1 cellular context compared by ENCODE assay signal in the genomic region with DNA sequence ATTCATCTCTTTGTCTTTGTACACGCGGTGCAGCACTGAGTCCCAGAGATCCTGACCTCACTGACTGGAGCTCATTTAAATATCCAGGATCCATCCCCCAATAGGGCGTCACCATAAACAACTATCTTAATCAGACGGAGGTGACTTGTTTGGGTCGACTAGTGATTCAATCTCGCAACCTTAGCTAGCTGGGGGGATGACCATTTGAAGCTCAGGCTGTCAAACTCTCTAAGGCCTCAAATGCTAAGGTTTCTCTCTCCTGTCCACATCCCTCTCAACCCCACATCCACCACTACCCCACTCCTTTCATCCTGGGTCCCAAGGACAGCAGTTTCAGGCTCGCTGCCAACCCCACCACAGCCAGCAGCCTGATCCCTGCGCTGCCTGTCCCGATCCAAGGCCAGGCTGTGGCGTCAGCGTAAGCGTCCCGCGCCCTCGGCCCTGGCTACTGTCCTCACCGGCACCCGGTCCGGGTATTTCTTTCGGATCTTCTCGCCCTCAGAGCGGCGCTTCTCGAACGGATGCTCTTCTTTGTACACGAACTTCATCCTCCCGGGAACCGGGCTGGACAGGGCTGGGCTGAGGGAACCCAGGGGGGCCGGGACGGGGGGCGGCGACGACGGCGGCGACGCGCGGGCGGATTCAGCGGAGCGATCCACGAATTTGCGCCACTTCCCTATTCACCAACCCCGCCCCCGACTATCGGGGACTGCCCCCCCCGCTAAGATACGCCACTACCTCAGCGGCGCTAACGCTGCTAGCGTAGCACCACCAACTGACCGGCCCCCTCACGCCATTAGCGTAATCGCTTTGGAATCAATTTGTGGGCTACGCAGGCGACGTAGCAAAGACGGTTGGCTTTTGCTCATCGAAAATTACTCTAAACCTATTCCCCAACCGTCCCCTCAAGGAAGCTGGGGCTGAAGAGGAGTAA.
TF ChIP-seq lines count a peak whose summit lies in the region.

A gene (minus strand): TSS at position 667 of the 934 bp plus-strand sequence. CDS start 119 bp downstream, at position 548.

TF ChIP-seq in K562, 482 proteins besides CTCF, POLR2A, EP300 and RAD21 (continued from another document and continues in another):
- TF ChIP-seq, protein P1, sequence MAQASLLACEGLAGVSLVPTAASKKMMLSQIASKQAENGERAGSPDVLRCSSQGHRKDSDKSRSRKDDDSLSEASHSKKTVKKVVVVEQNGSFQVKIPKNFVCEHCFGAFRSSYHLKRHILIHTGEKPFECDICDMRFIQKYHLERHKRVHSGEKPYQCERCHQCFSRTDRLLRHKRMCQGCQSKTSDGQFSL (CRISPR knock-in tag; IDR thresholded peaks at IDR 0.05): peak; percentile 84
- TF ChIP-seq, protein P1 (tag; IDR thresholded peaks at IDR 0.05): peak in 1 of 2 experiments; percentile 96; a peak in 2 of 4 replicates
- TF ChIP-seq, protein P2, sequence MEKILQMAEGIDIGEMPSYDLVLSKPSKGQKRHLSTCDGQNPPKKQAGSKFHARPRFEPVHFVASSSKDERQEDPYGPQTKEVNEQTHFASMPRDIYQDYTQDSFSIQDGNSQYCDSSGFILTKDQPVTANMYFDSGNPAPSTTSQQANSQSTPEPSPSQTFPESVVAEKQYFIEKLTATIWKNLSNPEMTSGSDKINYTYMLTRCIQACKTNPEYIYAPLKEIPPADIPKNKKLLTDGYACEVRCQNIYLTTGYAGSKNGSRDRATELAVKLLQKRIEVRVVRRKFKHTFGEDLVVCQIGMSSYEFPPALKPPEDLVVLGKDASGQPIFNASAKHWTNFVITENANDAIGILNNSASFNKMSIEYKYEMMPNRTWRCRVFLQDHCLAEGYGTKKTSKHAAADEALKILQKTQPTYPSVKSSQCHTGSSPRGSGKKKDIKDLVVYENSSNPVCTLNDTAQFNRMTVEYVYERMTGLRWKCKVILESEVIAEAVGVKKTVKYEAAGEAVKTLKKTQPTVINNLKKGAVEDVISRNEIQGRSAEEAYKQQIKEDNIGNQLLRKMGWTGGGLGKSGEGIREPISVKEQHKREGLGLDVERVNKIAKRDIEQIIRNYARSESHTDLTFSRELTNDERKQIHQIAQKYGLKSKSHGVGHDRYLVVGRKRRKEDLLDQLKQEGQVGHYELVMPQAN (IDR thresholded peaks at IDR 0.05; ENCODE audit: borderline replicate concordance): peak; percentile 66
- TF ChIP-seq CHD2 (IDR thresholded peaks at IDR 0.05; ENCODE audit: low read depth, low read length): peak; percentile 16; the same call in 1 of the 2 replicates
- no peak for TF ChIP-seq HDAC2 (IDR thresholded peaks at IDR 0.05)
- TF ChIP-seq, protein P3, sequence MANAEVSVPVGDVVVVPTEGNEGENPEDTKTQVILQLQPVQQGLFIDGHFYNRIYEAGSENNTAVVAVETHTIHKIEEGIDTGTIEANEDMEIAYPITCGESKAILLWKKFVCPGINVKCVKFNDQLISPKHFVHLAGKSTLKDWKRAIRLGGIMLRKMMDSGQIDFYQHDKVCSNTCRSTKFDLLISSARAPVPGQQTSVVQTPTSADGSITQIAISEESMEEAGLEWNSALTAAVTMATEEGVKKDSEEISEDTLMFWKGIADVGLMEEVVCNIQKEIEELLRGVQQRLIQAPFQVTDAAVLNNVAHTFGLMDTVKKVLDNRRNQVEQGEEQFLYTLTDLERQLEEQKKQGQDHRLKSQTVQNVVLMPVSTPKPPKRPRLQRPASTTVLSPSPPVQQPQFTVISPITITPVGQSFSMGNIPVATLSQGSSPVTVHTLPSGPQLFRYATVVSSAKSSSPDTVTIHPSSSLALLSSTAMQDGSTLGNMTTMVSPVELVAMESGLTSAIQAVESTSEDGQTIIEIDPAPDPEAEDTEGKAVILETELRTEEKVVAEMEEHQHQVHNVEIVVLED (CRISPR knock-in tag; IDR thresholded peaks at IDR 0.05): peak; percentile 42; the same call in 1 of the 2 replicates
- TF ChIP-seq ZKSCAN1 (IDR thresholded peaks at IDR 0.05; ENCODE audit: low read depth, low read length): no peak
- no peak for TF ChIP-seq WHSC1 (IDR thresholded peaks at IDR 0.05; ENCODE audit: low read length)
- peak; percentile 42; the same call in 1 of the 2 replicates for TF ChIP-seq ZBED1 (IDR thresholded peaks at IDR 0.05)
- TF ChIP-seq ATF7 (IDR thresholded peaks at IDR 0.05): peak; percentile 35; the same call in 1 of the 2 replicates
- no peak for TF ChIP-seq RBM34 (IDR thresholded peaks at IDR 0.05; ENCODE audit: borderline replicate concordance, insufficient read depth, low read length)
- peak; percentile 35 to 59; a peak in 3 of 4 replicates for TF ChIP-seq MAZ (CRISPR knock-in tag; conservative IDR thresholded peaks at IDR 0.05 in 1 of 2, IDR thresholded peaks at IDR 0.05 in 1 of 2)
- TF ChIP-seq SMAD1 (IDR thresholded peaks at IDR 0.05; ENCODE audit: low read depth, low read length, partially characterized antibody): no peak
- TF ChIP-seq HNRNPL (IDR thresholded peaks at IDR 0.05; ENCODE audit: low read depth, low read length): peak; percentile 80; the same call in 1 of the 2 replicates
- TF ChIP-seq, protein P4, sequence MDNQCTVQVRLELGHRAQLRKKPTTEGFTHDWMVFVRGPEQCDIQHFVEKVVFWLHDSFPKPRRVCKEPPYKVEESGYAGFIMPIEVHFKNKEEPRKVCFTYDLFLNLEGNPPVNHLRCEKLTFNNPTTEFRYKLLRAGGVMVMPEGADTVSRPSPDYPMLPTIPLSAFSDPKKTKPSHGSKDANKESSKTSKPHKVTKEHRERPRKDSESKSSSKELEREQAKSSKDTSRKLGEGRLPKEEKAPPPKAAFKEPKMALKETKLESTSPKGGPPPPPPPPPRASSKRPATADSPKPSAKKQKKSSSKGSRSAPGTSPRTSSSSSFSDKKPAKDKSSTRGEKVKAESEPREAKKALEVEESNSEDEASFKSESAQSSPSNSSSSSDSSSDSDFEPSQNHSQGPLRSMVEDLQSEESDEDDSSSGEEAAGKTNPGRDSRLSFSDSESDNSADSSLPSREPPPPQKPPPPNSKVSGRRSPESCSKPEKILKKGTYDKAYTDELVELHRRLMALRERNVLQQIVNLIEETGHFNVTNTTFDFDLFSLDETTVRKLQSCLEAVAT (IDR thresholded peaks at IDR 0.05): peak; percentile 59 to 66; a peak in 3 of 4 replicates
- peak; percentile 83 for TF ChIP-seq EGR1 (conservative IDR thresholded peaks at IDR 0.05)
- TF ChIP-seq ZNF561 (CRISPR knock-in tag; conservative IDR thresholded peaks at IDR 0.05): no peak
- no peak for TF ChIP-seq NFATC3 (IDR thresholded peaks at IDR 0.05)
- peak; percentile 45 for TF ChIP-seq TAF1 (IDR thresholded peaks at IDR 0.05; ENCODE audit: control insufficient read depth, extremely low read depth, insufficient read depth, low read length, severe bottlenecking)
- TF ChIP-seq TBL1XR1 (IDR thresholded peaks at IDR 0.05; ENCODE audit: low read length in 2 of 2): 0 out of 4 replicates have a peak, but pooled peaks of 1 of the 2 experiments have one; percentile 31
- no peak for TF ChIP-seq SETDB1 (IDR thresholded peaks at IDR 0.05; ENCODE audit: low read length)
- TF ChIP-seq ZNF431 (CRISPR knock-in tag; IDR thresholded peaks at IDR 0.05): 0 out of 2 replicates have a peak, but pooled peaks have one; percentile 11
- TF ChIP-seq, protein P5, sequence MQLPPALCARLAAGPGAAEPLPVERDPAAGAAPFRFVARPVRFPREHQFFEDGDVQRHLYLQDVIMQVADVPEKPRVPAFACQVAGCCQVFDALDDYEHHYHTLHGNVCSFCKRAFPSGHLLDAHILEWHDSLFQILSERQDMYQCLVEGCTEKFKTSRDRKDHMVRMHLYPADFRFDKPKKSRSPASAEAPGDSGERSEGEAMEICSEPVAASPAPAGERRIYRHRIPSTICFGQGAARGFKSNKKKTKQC (CRISPR knock-in tag; IDR thresholded peaks at IDR 0.05): peak; percentile 70; the same call in 1 of the 2 replicates
- 0 out of 2 replicates have a peak, but pooled peaks have one; percentile 47 for TF ChIP-seq TAF7 (tag; IDR thresholded peaks at IDR 0.05)
- TF ChIP-seq TAL1 (IDR thresholded peaks at IDR 0.05): no peak
- TF ChIP-seq NR2C2 (CRISPR knock-in tag; IDR thresholded peaks at IDR 0.05): peak; percentile 36; the same call in 1 of the 2 replicates
- no peak for TF ChIP-seq NR2C2 (tag; IDR thresholded peaks at IDR 0.05)
- peak; percentile 99 for TF ChIP-seq HNRNPLL (IDR thresholded peaks at IDR 0.05; ENCODE audit: low read depth, low read length, poor library complexity, severe bottlenecking)
- peak in 1 of 2 experiments; percentile 50; a peak in 1 of 4 replicates for TF ChIP-seq FOXK2 (conservative IDR thresholded peaks at IDR 0.05 in 1 of 2, IDR thresholded peaks at IDR 0.05 in 1 of 2; ENCODE audit: low read depth in 2 of 2)
- TF ChIP-seq, protein P6, sequence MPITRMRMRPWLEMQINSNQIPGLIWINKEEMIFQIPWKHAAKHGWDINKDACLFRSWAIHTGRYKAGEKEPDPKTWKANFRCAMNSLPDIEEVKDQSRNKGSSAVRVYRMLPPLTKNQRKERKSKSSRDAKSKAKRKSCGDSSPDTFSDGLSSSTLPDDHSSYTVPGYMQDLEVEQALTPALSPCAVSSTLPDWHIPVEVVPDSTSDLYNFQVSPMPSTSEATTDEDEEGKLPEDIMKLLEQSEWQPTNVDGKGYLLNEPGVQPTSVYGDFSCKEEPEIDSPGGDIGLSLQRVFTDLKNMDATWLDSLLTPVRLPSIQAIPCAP (CRISPR knock-in tag; IDR thresholded peaks at IDR 0.05; ENCODE audit: borderline replicate concordance): no peak
- TF ChIP-seq KAT7 (CRISPR knock-in tag; IDR thresholded peaks at IDR 0.05; ENCODE audit: borderline replicate concordance): peak; percentile 54; the same call in 1 of the 2 replicates
- no peak for TF ChIP-seq PRPF4 (IDR thresholded peaks at IDR 0.05; ENCODE audit: insufficient read depth, low read depth, low read length, poor library complexity, severe bottlenecking)
- TF ChIP-seq E2F3 (CRISPR knock-in tag; IDR thresholded peaks at IDR 0.05): no peak
- peak; percentile 97 for TF ChIP-seq SRSF1 (IDR thresholded peaks at IDR 0.05; ENCODE audit: low read depth, low read length)
- peak; percentile 11; the same call in 1 of the 2 replicates for TF ChIP-seq MYC (IDR thresholded peaks at IDR 0.05; ENCODE audit: low read depth, low read length)
- TF ChIP-seq MYC (CRISPR knock-in tag; IDR thresholded peaks at IDR 0.05; ENCODE audit: borderline replicate concordance, low read depth): no peak
- peak; percentile 78 for TF ChIP-seq NFRKB (IDR thresholded peaks at IDR 0.05; ENCODE audit: low read depth)
- peak; percentile 49; the same call in 1 of the 2 replicates for TF ChIP-seq GABPB1 (CRISPR knock-in tag; IDR thresholded peaks at IDR 0.05)
- TF ChIP-seq KLF13 (tag; IDR thresholded peaks at IDR 0.05; ENCODE audit: borderline replicate concordance, low read depth): 0 out of 2 replicates have a peak, but pooled peaks have one; percentile 28
- peak; percentile 99 for TF ChIP-seq ZNF24 (IDR thresholded peaks at IDR 0.05)
- TF ChIP-seq ZNF436 (CRISPR knock-in tag; IDR thresholded peaks at IDR 0.05): no peak
- TF ChIP-seq ZFX (CRISPR knock-in tag; IDR thresholded peaks at IDR 0.05): peak; percentile 64
- TF ChIP-seq TAF15 (IDR thresholded peaks at IDR 0.05; ENCODE audit: low read depth, low read length): peak; percentile 98; the same call in 1 of the 2 replicates
- TF ChIP-seq, protein P7, sequence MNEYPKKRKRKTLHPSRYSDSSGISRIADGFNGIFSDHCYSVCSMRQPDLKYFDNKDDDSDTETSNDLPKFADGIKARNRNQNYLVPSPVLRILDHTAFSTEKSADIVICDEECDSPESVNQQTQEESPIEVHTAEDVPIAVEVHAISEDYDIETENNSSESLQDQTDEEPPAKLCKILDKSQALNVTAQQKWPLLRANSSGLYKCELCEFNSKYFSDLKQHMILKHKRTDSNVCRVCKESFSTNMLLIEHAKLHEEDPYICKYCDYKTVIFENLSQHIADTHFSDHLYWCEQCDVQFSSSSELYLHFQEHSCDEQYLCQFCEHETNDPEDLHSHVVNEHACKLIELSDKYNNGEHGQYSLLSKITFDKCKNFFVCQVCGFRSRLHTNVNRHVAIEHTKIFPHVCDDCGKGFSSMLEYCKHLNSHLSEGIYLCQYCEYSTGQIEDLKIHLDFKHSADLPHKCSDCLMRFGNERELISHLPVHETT (CRISPR knock-in tag; conservative IDR thresholded peaks at IDR 0.05 in 1 of 2, IDR thresholded peaks at IDR 0.05 in 1 of 2): peak in 1 of 2 experiments; percentile 31; a peak in 1 of 4 replicates
- 0 out of 2 replicates have a peak, but pooled peaks have one; percentile 31 for TF ChIP-seq CREB1 (IDR thresholded peaks at IDR 0.05)
- TF ChIP-seq CREB1 (CRISPR knock-in tag; IDR thresholded peaks at IDR 0.05): peak; percentile 47; the same call in 1 of the 2 replicates
- TF ChIP-seq ZSCAN32 (CRISPR knock-in tag; IDR thresholded peaks at IDR 0.05): no peak
- peak; percentile 59; the same call in 1 of the 2 replicates for TF ChIP-seq PHF8 (IDR thresholded peaks at IDR 0.05; ENCODE audit: borderline replicate concordance, low read length)
- no peak for TF ChIP-seq FOXA1 (IDR thresholded peaks at IDR 0.05; ENCODE audit: borderline replicate concordance)
- TF ChIP-seq, protein P8, sequence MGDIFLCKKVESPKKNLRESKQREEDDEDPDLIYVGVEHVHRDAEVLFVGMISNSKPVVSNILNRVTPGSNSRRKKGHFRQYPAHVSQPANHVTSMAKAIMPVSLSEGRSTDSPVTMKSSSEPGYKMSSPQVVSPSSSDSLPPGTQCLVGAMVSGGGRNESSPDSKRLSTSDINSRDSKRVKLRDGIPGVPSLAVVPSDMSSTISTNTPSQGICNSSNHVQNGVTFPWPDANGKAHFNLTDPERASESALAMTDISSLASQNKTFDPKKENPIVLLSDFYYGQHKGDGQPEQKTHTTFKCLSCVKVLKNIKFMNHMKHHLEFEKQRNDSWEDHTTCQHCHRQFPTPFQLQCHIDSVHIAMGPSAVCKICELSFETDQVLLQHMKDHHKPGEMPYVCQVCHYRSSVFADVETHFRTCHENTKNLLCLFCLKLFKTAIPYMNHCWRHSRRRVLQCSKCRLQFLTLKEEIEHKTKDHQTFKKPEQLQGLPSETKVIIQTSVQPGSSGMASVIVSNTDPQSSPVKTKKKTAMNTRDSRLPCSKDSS (IDR thresholded peaks at IDR 0.05; ENCODE audit: low read depth, partially characterized antibody): no peak
- TF ChIP-seq C11orf30 (IDR thresholded peaks at IDR 0.05; ENCODE audit: low read depth): 0 out of 2 replicates have a peak, but pooled peaks have one; percentile 12
- TF ChIP-seq MXI1 (IDR thresholded peaks at IDR 0.05; ENCODE audit: low read depth, low read length): 0 out of 2 replicates have a peak, but pooled peaks have one; percentile 3
- TF ChIP-seq ARID1B (IDR thresholded peaks at IDR 0.05): peak; percentile 25; the same call in 1 of the 2 replicates
- peak; percentile 66 for TF ChIP-seq PCBP1 (IDR thresholded peaks at IDR 0.05; ENCODE audit: low read depth, low read length, poor library complexity, severe bottlenecking)
